ENCODE assay signal across 1 cellular context in genomic region chr15:65287515-65287845, GRCh38.
A peak's percentile ranks its signal among the peaks of the same experiment; 100 is the strongest.
TF ChIP-seq lines count a peak whose summit lies in the region.

No MANE protein-coding gene starts in this region.

TF ChIP-seq in GM12878, 131 proteins besides CTCF, POLR2A, EP300 and RAD21 (continued from another document):
- TF ChIP-seq USF1 (IDR thresholded peaks at IDR 0.05; ENCODE audit: borderline replicate concordance, extremely low read length, insufficient read depth, low read depth, low read length) (no peak), USF2 (IDR thresholded peaks at IDR 0.05; ENCODE audit: borderline replicate concordance, low read depth, low read length) (no peak), RUNX3 (IDR thresholded peaks at IDR 0.05; ENCODE audit: low read length) (peak; percentile 48; the same call in 1 of the 2 replicates), RELB (IDR thresholded peaks at IDR 0.05; ENCODE audit: low read depth) (peak; percentile 32; the same call in 1 of the 2 replicates), MTA2 (IDR thresholded peaks at IDR 0.05; ENCODE audit: low read depth) (0 out of 2 replicates have a peak, but pooled peaks have one; percentile 16), BACH1 (IDR thresholded peaks at IDR 0.05; ENCODE audit: borderline replicate concordance) (no peak), ATF7 (IDR thresholded peaks at IDR 0.05; ENCODE audit: low read depth) (peak; percentile 62), E2F8 (IDR thresholded peaks at IDR 0.05; ENCODE audit: low read depth, partially characterized antibody) (no peak), SUZ12 (IDR thresholded peaks at IDR 0.05; ENCODE audit: unreplicated experiment) (no peak), KLF5 (IDR thresholded peaks at IDR 0.05; ENCODE audit: partially characterized antibody) (no peak), POU2F2 (IDR thresholded peaks at IDR 0.05; ENCODE audit: borderline replicate concordance, low read depth, low read length) (peak; percentile 47; the same call in 1 of the 3 replicates)
